In genomic region chr2:113167115-113167932, GRCh38 we compare ENCODE assay signal across 9 cellular contexts. TPM values are rescaled to one million over a fixed set of nuclear protein-coding genes. Genes with fewer than 3 reads are reported as not detected.
DNase-seq lines count a peak whose midpoint lies in the region; ATAC-seq and TF ChIP-seq lines count a peak whose summit lies in the region.
"Had no signal": no experiment of that assay in that cellular context is flagged by ENCODE, and none has a peak within 500 bp of the region (broad histone marks: within the 10 kb centered on the region; RNA-seq: fewer than 3 reads in every experiment).

No MANE protein-coding gene starts in this region.

- H3K4me1 ChIP-seq in foreskin keratinocyte = peaks cover 7% of the 10 kb centered on the region

- no peak overlapping the region for H3K27ac Mint-ChIP-seq in WTC11

- CTCF ChIA-PET in WTC11 (lab: Charles Lee) = interaction anchor here (1.0 to 1.1 kb wide), 2 partner anchors 25 to 31 kb away, joined by 3 to 4 read pairs; no protein-coding TSS in a partner anchor

- POLR2A ChIA-PET in WTC11 (lab: Charles Lee) = no interaction called here

- no peak for ATAC-seq in WTC11
- peak; percentile 21 for ATAC-seq in foreskin keratinocyte
- no peak for ATAC-seq in HG03520 (IDR thresholded peaks at IDR 0.05; ENCODE audit: unreplicated experiment)
- ATAC-seq in HG03139 (IDR thresholded peaks at IDR 0.05; ENCODE audit: unreplicated experiment) = no peak
- no peak for ATAC-seq in GM19452 (IDR thresholded peaks at IDR 0.05; ENCODE audit: unreplicated experiment)

- no peaks in the 10 kb centered on the region; the same call in 1 of the 2 replicates for H3K9me3 Mint-ChIP-seq in WTC11

- H3K4me1 Mint-ChIP-seq in WTC11 = peaks cover 12% of the 10 kb centered on the region

- H3K4me3 Mint-ChIP-seq in WTC11 = no peak overlapping the region

- H3K36me3 Mint-ChIP-seq in WTC11 = no peaks in the 10 kb centered on the region

- TF ChIP-seq CTCF in WTC11 (IDR thresholded peaks at IDR 0.05) = no peak
- TF ChIP-seq CTCF in foreskin keratinocyte (conservative IDR thresholded peaks at IDR 0.05) = no peak

- no peaks in the 10 kb centered on the region for H3K27me3 ChIP-seq in foreskin keratinocyte

- no peak overlapping the region for H3K27ac ChIP-seq in foreskin keratinocyte

- peaks cover 7% of the 10 kb centered on the region; the same call in 1 of the 2 replicates for H3K27me3 Mint-ChIP-seq in WTC11 (ENCODE audit: low read depth)

- DNase-seq in HT-29 (ENCODE audit: low spot score) (peak; percentile 31), WTC11 (ENCODE audit: low spot score) (no peak), foreskin keratinocyte (no peak), EL (no peak)
- peak; percentile 49 for DNase-seq in stimulated activated CD4-positive, alpha-beta T cell treated with anti-CD3 and anti-CD28 coated beads, Interleukin-1b, Interleukin-23, amount 100 ng/mL, for 48 hours
- DNase-seq: RPMI8226 had no signal

TF ChIP-seq in WTC11, 78 proteins besides CTCF, POLR2A, EP300 and RAD21:
- TF ChIP-seq GABPB1 (CRISPR knock-in tag; IDR thresholded peaks at IDR 0.05) = peak; percentile 89
- TF ChIP-seq ZNF425 (CRISPR knock-in tag; conservative IDR thresholded peaks at IDR 0.05) = no peak

RNA-seq across cellular contexts. Expression of gene PSD4, which starts 6.4 kb away (rescaled TPM):
- total RNA-seq in HT-29 (2014; rRNA removed; shearing (Covaris generic)) = 85.5 and 90.1 TPM in 2 replicates
- total RNA-seq in WTC11 (2021) = 1.5 to 2.7 TPM (median 2.3 TPM) in 3 replicates
- total RNA-seq in foreskin keratinocyte = 34.4 and 38.2 TPM in 2 replicates
- polyA plus RNA-seq in foreskin keratinocyte = 22.8 and 24.8 TPM in 2 replicates

RNA-seq across cellular contexts. Expression of gene IL1RN, which starts 39.9 kb away (rescaled TPM):
- total RNA-seq in HT-29 (2014; rRNA removed; shearing (Covaris generic)) = 12.0 and 13.3 TPM in 2 replicates
- total RNA-seq in WTC11 (2021) = not detected in 3 replicates
- 20.8 and 28.9 TPM in 2 replicates for total RNA-seq in foreskin keratinocyte
- polyA plus RNA-seq in foreskin keratinocyte = 20.4 and 29.6 TPM in 2 replicates

Comparison
In these comparisons a context has a peak if more than half of its experiments do, and no peak if none do; other contexts are left out.
1. DNase-seq: peak in HT-29 (single experiment) and stimulated activated CD4-positive, alpha-beta T cell treated with anti-CD3 and anti-CD28 coated beads, Interleukin-1b, Interleukin-23, amount 100 ng/mL, for 48 hours (single experiment); none in WTC11 (single experiment), foreskin keratinocyte (0 of 2) and EL (single experiment).
2. RNA of gene IL1RN, which starts 39.9 kb away (total RNA-seq): 20.8 to 28.9 TPM in foreskin keratinocyte and 12.0 to 13.3 TPM in HT-29; not detected in WTC11; every median in the first group is over 10 times any median in the second.